24 cellular contexts compared by ENCODE assay signal in genomic region chr16:1584926-1585487, GRCh38. TPM values are rescaled to one million over a fixed set of nuclear protein-coding genes. Genes with fewer than 3 reads are reported as not detected.
DNase-seq lines count a peak whose midpoint lies in the region; ATAC-seq, FAIRE-seq and TF ChIP-seq lines count a peak whose summit lies in the region.
"Had no signal": no experiment of that assay in that cellular context is flagged by ENCODE, and none has a peak within 500 bp of the region (broad histone marks: within the 10 kb centered on the region; RNA-seq: fewer than 3 reads in every experiment).

No MANE protein-coding gene starts in this region.

- H3K27me3 ChIP-seq in K562 (ENCODE audit: control insufficient read depth in 2 of 2, insufficient read depth in 2 of 2, low read length in 2 of 2): no peaks in the 10 kb centered on the region
- no peaks in the 10 kb centered on the region for H3K27me3 ChIP-seq in transverse colon
- H3K27me3 ChIP-seq: MG63 had no signal

- no peak for ATAC-seq in K562
- ATAC-seq: HCT116 had no signal

- no peaks in the 10 kb centered on the region for H3K27me3 Mint-ChIP-seq in nephron progenitor cell (ENCODE audit: low read depth, poor library complexity)

- H4K20me1 ChIP-seq in K562 (replicated peaks; ENCODE audit: control insufficient read depth, insufficient read depth, low read length): no peaks in the 10 kb centered on the region

- peak overlapping the region; percentile 37 for H3K27ac Mint-ChIP-seq in nephron progenitor cell

- no peak for TF ChIP-seq RAD21 in K562 (CRISPR knock-in tag; conservative IDR thresholded peaks at IDR 0.05 in 1 of 2, IDR thresholded peaks at IDR 0.05 in 1 of 2)

- no peak overlapping the region for H3K4me3 ChIP-seq in K562
- no peak overlapping the region for H3K4me3 ChIP-seq in transverse colon
- H3K4me3 ChIP-seq: MG63, PC-9, SK-N-MC had no signal

- H3K9ac ChIP-seq in K562 (ENCODE audit: insufficient read depth in 1 of 2, low read depth in 2 of 2, low read length in 2 of 2): no peak overlapping the region

- TF ChIP-seq POLR2A in K562 (conservative IDR thresholded peaks at IDR 0.05) (no peak), transverse colon (IDR thresholded peaks at IDR 0.05) (no peak)

- H3K36me3 ChIP-seq in K562 (ENCODE audit: control insufficient read depth, insufficient read depth, low read length): no peaks in the 10 kb centered on the region
- H3K36me3 ChIP-seq in transverse colon: peaks cover 0 to 6% (median 0%) of the 10 kb centered on the region in 4 donors

- peaks cover 5% of the 10 kb centered on the region for H3K4me1 Mint-ChIP-seq in nephron progenitor cell

- H3K4me2 ChIP-seq in K562 (ENCODE audit: insufficient read depth, low read length): no peak overlapping the region
- H3K4me2 ChIP-seq: PC-9 had no signal

- intact Hi-C loops in K562 (cut with micrococcal nuclease) (no loop called here), transverse colon (cut with DNase I; ENCODE audit: low total_unique reads) (no loop called here)

- H3K27ac ChIP-seq in K562 (ENCODE audit: extremely low read depth, low read depth, low read length) (no peak overlapping the region), transverse colon (no peak overlapping the region), caudate nucleus (ENCODE audit: low read depth, low read length) (no peak overlapping the region)
- H3K27ac ChIP-seq: C4-2B, PC-9, SK-N-MC had no signal

- POLR2A ChIA-PET in K562 (lab: Yijun Ruan, JAX): interaction anchor here (0.6 kb wide), 1 partner anchor 161 kb away, joined by 3 read pairs; no protein-coding TSS in a partner anchor

- peaks cover 0 to 8% of the 10 kb centered on the region in 2 experiments; a peak in 1 of 5 replicates for H3K4me1 ChIP-seq in K562 (replicated peaks in 1 of 2; ENCODE audit: control insufficient read depth in 2 of 2, insufficient read depth in 2 of 2, low read length in 2 of 2)
- H3K4me1 ChIP-seq in transverse colon: peaks cover 0 to 4% (median 0%) of the 10 kb centered on the region in 4 donors

- H2AFZ ChIP-seq in K562 (ENCODE audit: low read depth, low read length): no peak overlapping the region
- H2AFZ ChIP-seq: PC-9 had no signal

- no peaks in the 10 kb centered on the region for H3K9me1 ChIP-seq in K562 (ENCODE audit: control insufficient read depth, insufficient read depth, low read length)

- no peak overlapping the region for H3K4me3 Mint-ChIP-seq in nephron progenitor cell

- TF ChIP-seq CTCF in K562 (IDR thresholded peaks at IDR 0.05 in 2 of 3, conservative IDR thresholded peaks at IDR 0.05 in 1 of 3; ENCODE audit: insufficient read depth in 2 of 3, low read depth in 1 of 3, low read length in 3 of 3): no peak
- TF ChIP-seq CTCF in nephron progenitor cell (IDR thresholded peaks at IDR 0.05): no peak
- TF ChIP-seq CTCF in transverse colon (IDR thresholded peaks at IDR 0.05): no peak

- 37% methylated on average over 8 of the region's 8 CpGs for WGBS in K562 (ENCODE audit: insufficient coverage, low coverage, missing lambda C conversion rate)
- 81 to 83% methylated on average over 8 of the region's 8 CpGs for WGBS in transverse colon (ENCODE audit: low coverage in 1 of 2), 2 donors

- in situ Hi-C loops in K562 (cut with MboI): no loop called here
- in situ Hi-C loops in transverse colon (cut with MboI; ENCODE audit: low pct_ligation_motif_present in 1 of 4, low pct_unique_long_range_greater_than_20kb in 1 of 4, low sequenced_read_pairs in 3 of 4): no loop called here

- TF ChIP-seq EP300 in K562 (IDR thresholded peaks at IDR 0.05; ENCODE audit: low read length): no peak
- TF ChIP-seq EP300 in transverse colon (IDR thresholded peaks at IDR 0.05; ENCODE audit: low read depth): no peak

- CTCF ChIA-PET in K562 (lab: Yijun Ruan, JAX; ENCODE audit: low intra/inter-chr PET ratio): no interaction called here

- H3K9me3 Mint-ChIP-seq in nephron progenitor cell: no peaks in the 10 kb centered on the region

- peak; percentile 3 for DNase-seq in NCI-H345 treated with DMSO at 0.1 percent for 48 hours (lab: John Stamatoyannopoulos, UW; ENCODE audit: unreplicated experiment)
- DNase-seq in NCI-H345 (lab: John Stamatoyannopoulos, UW): no peak
- no peak for DNase-seq in K562 (ENCODE audit: extremely low read depth in 1 of 4, low spot score in 3 of 4)
- no peak for DNase-seq in nephron progenitor cell
- DNase-seq in transverse colon: no peak
- DNase-seq in caudate nucleus (lab: John Stamatoyannopoulos, UW): no peak
- DNase-seq in EL: no peak
- DNase-seq: AML-193, MG63, NCI-H1436, NCI-H187 treated with DMSO at 0.1 percent for 48 hours, NCI-H2227 treated with DMSO at 0.1 percent for 48 hours, NCI-H524, PC-9, RPMI8226, SHP77 treated with DMSO at 0.1 percent for 48 hours, SW 1271 had no signal

- no peaks in the 10 kb centered on the region for H3K79me2 ChIP-seq in K562 (ENCODE audit: control insufficient read depth, insufficient read depth, low read length)

- FAIRE-seq in K562 (lab: Jason Lieb, UNC): peak; percentile 11
- FAIRE-seq: GM19239, H1 had no signal

- H3K9me3 ChIP-seq in K562 (replicated peaks; ENCODE audit: control insufficient read depth, insufficient read depth, low read depth, low read length): no peaks in the 10 kb centered on the region
- H3K9me3 ChIP-seq in transverse colon: no peaks in the 10 kb centered on the region
- H3K9me3 ChIP-seq: MG63 had no signal

- peaks cover 59% of the 10 kb centered on the region for H3K36me3 Mint-ChIP-seq in nephron progenitor cell (ENCODE audit: low read depth)

- BruUV-seq in K562 (replicated peaks; lab: Mats Ljungman, UMichigan): no TSS peak

RNA-seq across cellular contexts. Expression of gene IFT140, which starts 26.9 kb away (rescaled TPM):
- total RNA-seq in K562 (2011; cell fraction: chromatin; rRNA removed; ENCODE audit: low replicate concordance): 27.4 and 63.8 TPM in 2 replicates
- 20.3 and 28.9 TPM in 2 replicates for total RNA-seq in K562 (2011; cell fraction: nucleolus; rRNA removed)
- total RNA-seq in K562 (2011; cell fraction: nucleoplasm; rRNA removed): 18.8 and 21.9 TPM in 2 replicates
- total RNA-seq in K562 (2014; rRNA removed): 3.4 and 4.8 TPM in 2 replicates
- total RNA-seq in K562 (2014; rRNA removed; fragmentation: Illumina TruSeq; extraction: Trizol): 2.3 and 2.6 TPM in 2 replicates
- 3.4 and 4.4 TPM in 2 replicates for total RNA-seq in K562 (2015; rRNA removed; fragmentation: Illumina TruSeq; extraction: Trizol)
- total RNA-seq in K562 (2021): 7.3 and 7.6 TPM in 2 replicates
- polyA plus RNA-seq in K562 (2011; rRNA removed): 3.5 and 3.9 TPM in 2 replicates
- 3.6 and 4.0 TPM in 2 replicates for polyA plus RNA-seq in K562 (2011; cell fraction: cytosol; rRNA removed)
- 20.5 and 27.3 TPM in 2 replicates for polyA plus RNA-seq in K562 (2011; cell fraction: nucleus; rRNA removed)
- polyA plus RNA-seq in K562 (2012): 5.5 and 9.5 TPM in 2 replicates
- polyA plus RNA-seq in K562 (2014; fragmentation: Illumina TruSeq; extraction: Trizol): 4.0 and 4.8 TPM in 2 replicates
- under 1 TPM; 0.31 to 0.60 TPM for polyA plus RNA-seq in K562 (2014; fragmentation: Nextera tagmentation; extraction: Ambion mirVana)
- polyA plus RNA-seq in K562 (2014; rRNA removed): 3.2 and 3.6 TPM in 2 replicates
- 3.3 and 5.5 TPM in 2 replicates for polyA minus RNA-seq in K562 (2011; rRNA and poly(A)+ RNA removed)
- polyA minus RNA-seq in K562 (2011; cell fraction: cytosol; rRNA and poly(A)+ RNA removed): 2.7 and 3.0 TPM in 2 replicates
- polyA minus RNA-seq in K562 (2011; cell fraction: nucleus; rRNA and poly(A)+ RNA removed): 20.4 and 23.3 TPM in 2 replicates
- 10 to 100 TPM; 16.2 to 26.6 (median 22.0) TPM for total RNA-seq in transverse colon

RNA-seq across cellular contexts. Expression of gene CRAMP1, which starts 27.2 kb away (rescaled TPM):
- total RNA-seq in K562 (2011; cell fraction: chromatin; rRNA removed; ENCODE audit: low replicate concordance): 34.5 and 80.0 TPM in 2 replicates
- total RNA-seq in K562 (2011; cell fraction: nucleolus; rRNA removed): 40.7 and 44.9 TPM in 2 replicates
- 35.1 and 37.2 TPM in 2 replicates for total RNA-seq in K562 (2011; cell fraction: nucleoplasm; rRNA removed)
- total RNA-seq in K562 (2014; rRNA removed) (5.1 and 8.9 TPM in 2 replicates), K562 (2014; rRNA removed; fragmentation: Illumina TruSeq; extraction: Trizol) (6.5 and 7.5 TPM in 2 replicates), K562 (2015; rRNA removed; fragmentation: Illumina TruSeq; extraction: Trizol) (7.7 and 8.3 TPM in 2 replicates), K562 (2021) (19.0 and 20.8 TPM in 2 replicates), transverse colon (10 to 100 TPM; 10.1 to 52.7 (median 16.2) TPM)
- polyA plus RNA-seq in K562 (2011; rRNA removed) (7.2 and 9.7 TPM in 2 replicates), K562 (2014; fragmentation: Illumina TruSeq; extraction: Trizol) (14.4 and 15.7 TPM in 2 replicates), K562 (2014; fragmentation: Nextera tagmentation; extraction: Ambion mirVana) (under 1 TPM; 0.52 to 0.62 TPM), K562 (2014; rRNA removed) (12.1 and 14.9 TPM in 2 replicates)
- 7.6 and 8.1 TPM in 2 replicates for polyA plus RNA-seq in K562 (2011; cell fraction: cytosol; rRNA removed)
- 17.8 and 29.3 TPM in 2 replicates for polyA plus RNA-seq in K562 (2011; cell fraction: nucleus; rRNA removed)
- polyA plus RNA-seq in K562 (2012): 10.1 and 13.6 TPM in 2 replicates
- polyA minus RNA-seq in K562 (2011; rRNA and poly(A)+ RNA removed): 9.1 and 9.5 TPM in 2 replicates
- 6.1 and 11.0 TPM in 2 replicates for polyA minus RNA-seq in K562 (2011; cell fraction: cytosol; rRNA and poly(A)+ RNA removed)
- 9.7 and 10.2 TPM in 2 replicates for polyA minus RNA-seq in K562 (2011; cell fraction: nucleus; rRNA and poly(A)+ RNA removed)

RNA-seq across cellular contexts. Expression of gene TMEM204, which starts 51.5 kb away (rescaled TPM):
- not detected in 2 replicates for total RNA-seq in K562 (2011; cell fraction: chromatin; rRNA removed; ENCODE audit: low replicate concordance)
- not detected in 2 replicates for total RNA-seq in K562 (2011; cell fraction: nucleolus; rRNA removed)
- total RNA-seq in K562 (2011; cell fraction: nucleoplasm; rRNA removed): not detected in 2 replicates
- total RNA-seq in K562 (2014; rRNA removed) (not detected in 2 replicates), K562 (2014; rRNA removed; fragmentation: Illumina TruSeq; extraction: Trizol) (not detected in 2 replicates), K562 (2015; rRNA removed; fragmentation: Illumina TruSeq; extraction: Trizol) (not detected in 2 replicates), K562 (2021) (0.18 TPM in 1 of 2 replicates, not detected in the other), transverse colon (10 to 100 TPM in 3 of 4 donors, 1 to 10 TPM in 1; 9.4 to 22.5 (median 13.3) TPM)
- polyA plus RNA-seq in K562 (2011; rRNA removed) (not detected in 2 replicates), K562 (2014; fragmentation: Illumina TruSeq; extraction: Trizol) (not detected in 2 replicates), K562 (2014; fragmentation: Nextera tagmentation; extraction: Ambion mirVana) (under 1 TPM in 1 of 2 experiments, not detected in 1; 0.04 TPM), K562 (2014; rRNA removed) (not detected in 2 replicates)
- not detected in 2 replicates for polyA plus RNA-seq in K562 (2011; cell fraction: cytosol; rRNA removed)
- not detected in 2 replicates for polyA plus RNA-seq in K562 (2011; cell fraction: nucleus; rRNA removed)
- 0.09 and 0.29 TPM in 2 replicates for polyA plus RNA-seq in K562 (2012)
- polyA minus RNA-seq in K562 (2011; rRNA and poly(A)+ RNA removed): not detected in 2 replicates
- not detected in 2 replicates for polyA minus RNA-seq in K562 (2011; cell fraction: cytosol; rRNA and poly(A)+ RNA removed)
- not detected in 2 replicates for polyA minus RNA-seq in K562 (2011; cell fraction: nucleus; rRNA and poly(A)+ RNA removed)
- total RNA-seq: A172, H1, LHCN-M2, PC-9 had no signal
- polyA plus RNA-seq: H1 had no signal

Comparison
In these comparisons a context has a peak if more than half of its experiments do, and no peak if none do; other contexts are left out.
1. RNA of gene TMEM204, which starts 51.5 kb away (total RNA-seq): 9.4 to 22.5 TPM in transverse colon; 0.18 TPM in K562; every median in the first group is over 4 times any median in the second.